ENCODE assay signal across 8 cellular contexts in genomic region chr2:97094772-97095611, GRCh38. TPM values are rescaled to one million over a fixed set of nuclear protein-coding genes. Genes with fewer than 3 reads are reported as not detected.
DNase-seq lines count a peak whose midpoint lies in the region; ATAC-seq, FAIRE-seq and TF ChIP-seq lines count a peak whose summit lies in the region.
"Not testable (repeated sequence)": the region's sequence is repeated elsewhere in the genome, so short reads cannot be mapped to it uniquely, and the experiment has no call there.

FAHD2B (minus strand) TSS chr2:97094882; CDS start chr2:97091706, 3,176 bp downstream.

- not testable (repeated sequence) for H3K9me3 Mint-ChIP-seq in Caco-2 (ENCODE audit: unreplicated experiment); endothelial cell (ENCODE audit: unreplicated experiment)
- peaks cover 16% of the 10 kb centered on the region for H3K9me3 Mint-ChIP-seq in mesothelial cell of epicardium

- H3K27me3 ChIP-seq in Caco-2 (replicated peaks; ENCODE audit: control insufficient read depth, insufficient read depth, low read length); PC-9 (ENCODE audit: insufficient read depth, low read depth): not testable (repeated sequence)

- H3K4me3 Mint-ChIP-seq in Caco-2 (ENCODE audit: unreplicated experiment) (peak within 1 kb of the TSS; percentile 74), endothelial cell (ENCODE audit: unreplicated experiment) (peak within 1 kb of the TSS; percentile 85), mesothelial cell of epicardium (peak within 1 kb of the TSS; percentile 77)

- H2AFZ ChIP-seq in PC-9: peak within 1 kb of the TSS; percentile 80

- not testable (repeated sequence) for H3K27ac ChIP-seq in PC-9

- H3K4me3 ChIP-seq in Caco-2 (ENCODE audit: low read depth, low read length) (peak within 1 kb of the TSS; percentile 32), PC-9 (peak within 1 kb of the TSS; percentile 60)

- FAIRE-seq in HTR-8/SVneo (lab: Jason Lieb, UNC): peak; percentile 98

- DNase-seq in Caco-2 (peak; percentile 78 to 83), HTR-8/SVneo (ENCODE audit: insufficient read length, low spot score) (peak; percentile 39), PC-9 (peak; percentile 65 to 76), activated T-cell treated with anti-CD3 and anti-CD28 coated beads for 24 hours (ENCODE audit: low read depth) (peak; percentile 77), endothelial cell (ENCODE audit: low spot score) (peak; percentile 63), mesothelial cell of epicardium (ENCODE audit: low spot score in 2 of 2, unreplicated experiment in 2 of 2) (peak; percentile 56 to 77)
- peak; percentile 72 for DNase-seq in stimulated activated CD8-positive, alpha-beta memory T cell treated with anti-CD3 and anti-CD28 coated beads, Interleukin-15, amount 100 ng/mL, for 1 hour (ENCODE audit: low read depth)

- not testable (repeated sequence) for H3K79me2 ChIP-seq in PC-9 (ENCODE audit: low read depth)

- not testable (repeated sequence) for H3F3A ChIP-seq in PC-9 (ENCODE audit: insufficient read depth, low read depth)

- H4K20me1 ChIP-seq in PC-9 (ENCODE audit: insufficient read depth): not testable (repeated sequence)

- H3K27me3 Mint-ChIP-seq in Caco-2 (ENCODE audit: insufficient read depth, unreplicated experiment); endothelial cell (ENCODE audit: unreplicated experiment); mesothelial cell of epicardium (ENCODE audit: low read depth): not testable (repeated sequence)

- H3K4me1 Mint-ChIP-seq in Caco-2 (ENCODE audit: low read depth, unreplicated experiment); endothelial cell (ENCODE audit: unreplicated experiment); mesothelial cell of epicardium: not testable (repeated sequence)

- H3K4me2 ChIP-seq in PC-9: peak within 1 kb of the TSS; percentile 83

- TF ChIP-seq CTCF in Caco-2 (IDR thresholded peaks at IDR 0.05; ENCODE audit: insufficient read depth in 1 of 2, low read depth in 1 of 2, low read length in 1 of 2, severe bottlenecking in 1 of 2, unreplicated experiment in 1 of 2): peak in 1 of 2 experiments; percentile 6
- TF ChIP-seq CTCF in PC-9 (conservative IDR thresholded peaks at IDR 0.05); endothelial cell (IDR thresholded peaks at IDR 0.05; ENCODE audit: unreplicated experiment); mesothelial cell of epicardium (IDR thresholded peaks at IDR 0.05; ENCODE audit: unreplicated experiment): not testable (repeated sequence)

- H3K36me3 Mint-ChIP-seq in Caco-2 (ENCODE audit: insufficient read depth, unreplicated experiment); endothelial cell (ENCODE audit: low read depth, unreplicated experiment); mesothelial cell of epicardium: not testable (repeated sequence)

- intact Hi-C loops in Caco-2 (cut with micrococcal nuclease; ENCODE audit: unreplicated experiment); PC-9 (cut with micrococcal nuclease; ENCODE audit: unreplicated experiment): not testable (repeated sequence)

- not testable (repeated sequence) for H3K9me3 ChIP-seq in Caco-2; PC-9 (ENCODE audit: insufficient read depth, low read depth)

- H3K9me2 ChIP-seq in PC-9 (ENCODE audit: insufficient read depth): not testable (repeated sequence)

- CTCF ChIA-PET in Caco-2 (lab: Charles Lee); PC-9 (lab: Charles Lee): not testable (repeated sequence)

- H3K36me3 ChIP-seq in Caco-2 (ENCODE audit: control insufficient read depth, insufficient read depth, low read length); PC-9 (ENCODE audit: low read depth): not testable (repeated sequence)

- not testable (repeated sequence) for H3K4me1 ChIP-seq in Caco-2
- peaks cover 13% of the 10 kb centered on the region for H3K4me1 ChIP-seq in PC-9 (replicated peaks; ENCODE audit: insufficient read depth)

- ATAC-seq in GM21528 (IDR thresholded peaks at IDR 0.05; ENCODE audit: low FRiP score, unreplicated experiment): peak; percentile 85

- H3K27ac Mint-ChIP-seq in Caco-2 (ENCODE audit: unreplicated experiment) (peak within 1 kb of the TSS; percentile 39), endothelial cell (ENCODE audit: unreplicated experiment) (peak within 1 kb of the TSS; percentile 24), mesothelial cell of epicardium (peak within 1 kb of the TSS; percentile 83)

- BruUV-seq in Caco-2 (replicated peaks; lab: Mats Ljungman, UMichigan): TSS peak; percentile 71
- BruUV-seq in PC-9 (replicated peaks; lab: Mats Ljungman, UMichigan): TSS peak; percentile 82

- POLR2A ChIA-PET in Caco-2 (lab: Charles Lee); PC-9 (lab: Charles Lee; ENCODE audit: unreplicated experiment): not testable (repeated sequence)

RNA-seq across cellular contexts. Expression of gene FAHD2B, which starts in this region (rescaled TPM):
- 14.3 and 15.1 TPM in 2 replicates for total RNA-seq in Caco-2 (2022)
- total RNA-seq in PC-9 (2021): 28.8 and 38.6 TPM in 2 replicates
- total RNA-seq in endothelial cell (ENCODE audit: unreplicated experiment): 14.6 TPM
- 37.4 to 37.8 TPM (median 37.7 TPM) in 3 replicates for total RNA-seq in mesothelial cell of epicardium

Comparison
In these comparisons a context has a peak if more than half of its experiments do, and no peak if none do; other contexts are left out.
1. H3K27ac Mint-ChIP-seq: peak in every context shown above with its lines; median percentile 83 in mesothelial cell of epicardium; 39 in Caco-2; 24 in endothelial cell.